Comparison of ENCODE assay signal across 25 cellular contexts in the genomic region with DNA sequence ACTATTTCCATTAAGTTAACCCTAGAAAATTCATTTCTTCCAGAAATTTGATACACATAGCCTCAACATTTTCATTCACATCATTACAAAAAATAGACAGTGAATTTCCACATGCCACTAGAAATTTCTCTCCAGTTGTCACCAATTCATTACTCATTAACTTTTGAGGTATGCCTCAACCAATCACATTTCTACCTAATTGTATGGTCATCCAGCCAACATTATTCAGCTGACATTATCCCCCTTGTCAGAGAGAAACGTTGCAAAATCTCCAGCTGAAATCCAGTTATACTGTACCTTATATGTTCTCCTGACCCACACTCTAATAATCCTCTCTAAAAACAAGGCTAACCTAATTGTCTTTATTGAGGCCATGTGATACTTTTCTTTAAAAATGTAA.
"Had no signal": no experiment of that assay in that cellular context is flagged by ENCODE, and none has a peak within 500 bp of the region (broad histone marks: within the 10 kb centered on the region; RNA-seq: fewer than 3 reads in every experiment).

No MANE protein-coding gene starts in this region.

- DNase-seq: hypothalamus; immature natural killer cell; kidney; left ventricle myocardium inferior; mesendoderm; naive B cell; natural killer cell; nephron progenitor cell; occipital lobe; retina; right cardiac atrium; stimulated activated CD4-positive, alpha-beta T cell treated with anti-CD3 and anti-CD28 coated beads, Interleukin-12 subunit alpha, Interleukin-12 subunit beta, amount 100 ng/mL, for 4 hours; stimulated activated CD4-positive, alpha-beta T cell treated with anti-CD3 and anti-CD28 coated beads, Interleukin-15, amount 100 ng/mL, for 24 hours; stimulated activated CD4-positive, alpha-beta T cell treated with anti-CD3 and anti-CD28 coated beads, Interleukin-4, amount 100 ng/mL, for 24 hours; stimulated activated naive CD4-positive, alpha-beta T cell; tibial artery; trophoblast cell; upper lobe of right lung had no signal

- ATAC-seq: natural killer cell; right cardiac atrium; sciatic nerve; stimulated activated effector memory CD8-positive, alpha-beta T cell treated with anti-CD3 and anti-CD28 coated beads, Interleukin-12 subunit alpha, Interleukin-12 subunit beta, amount 100 ng/mL, for 72 hours; upper lobe of right lung had no signal

- H3K9me3 Mint-ChIP-seq: immature natural killer cell had no signal

- H3K27me3 Mint-ChIP-seq: naive B cell; stimulated activated naive CD8-positive, alpha-beta T cell treated with anti-CD3 and anti-CD28 coated beads, Interleukin-15, Interleukin-2, amounts not matched to agents 100 ng/mL and 50 ng/mL, for 24 hours had no signal

- FAIRE-seq: islet of Langerhans, kidney, urothelium cell line had no signal

- H3K36me3 Mint-ChIP-seq: natural killer cell; stimulated activated effector memory CD8-positive, alpha-beta T cell treated with anti-CD3 and anti-CD28 coated beads, Interleukin-12 subunit alpha, Interleukin-12 subunit beta, amount 100 ng/mL, for 72 hours had no signal

- H3K27ac Mint-ChIP-seq: immature natural killer cell; mesothelial cell of epicardium; nephron progenitor cell; neural progenitor cell; stimulated activated effector memory CD8-positive, alpha-beta T cell treated with anti-CD3 and anti-CD28 coated beads, Interleukin-12 subunit alpha, Interleukin-12 subunit beta, amount 100 ng/mL, for 72 hours; stimulated activated naive CD8-positive, alpha-beta T cell treated with anti-CD3 and anti-CD28 coated beads, Interleukin-15, Interleukin-2, amounts not matched to agents 100 ng/mL and 50 ng/mL, for 24 hours had no signal

- H3K4me1 Mint-ChIP-seq: neural progenitor cell had no signal

- H3K4me3 Mint-ChIP-seq: immature natural killer cell; mesothelial cell of epicardium; natural killer cell; nephron progenitor cell; neural progenitor cell; stimulated activated effector memory CD8-positive, alpha-beta T cell treated with anti-CD3 and anti-CD28 coated beads, Interleukin-12 subunit alpha, Interleukin-12 subunit beta, amount 100 ng/mL, for 72 hours; stimulated activated naive CD8-positive, alpha-beta T cell treated with anti-CD3 and anti-CD28 coated beads, Interleukin-15, Interleukin-2, amounts not matched to agents 100 ng/mL and 50 ng/mL, for 24 hours had no signal
